In genomic region chr5:66987949-66988838, GRCh38 we compare ENCODE assay signal across 8 cellular contexts.
DNase-seq lines count a peak whose midpoint lies in the region; ATAC-seq and TF ChIP-seq lines count a peak whose summit lies in the region.

No MANE protein-coding gene starts in this region.

- H4K20me1 ChIP-seq in OCI-LY7 (ENCODE audit: insufficient read depth, low read length) = no peaks in the 10 kb centered on the region

- H3K4me1 ChIP-seq in OCI-LY7 (ENCODE audit: insufficient read depth, low read length, poor library complexity, severe bottlenecking) = no peaks in the 10 kb centered on the region

- no peaks in the 10 kb centered on the region for H3K36me3 Mint-ChIP-seq in stimulated activated memory B cell treated with anti-CD40 and anti-IgM and Interleukin-4, amounts not matched to agents 10 μg/mL and 1 μg/mL and 100 μg/mL, for 72 hours

- no peaks in the 10 kb centered on the region for H3K9me2 ChIP-seq in OCI-LY7 (ENCODE audit: insufficient read depth, low read length)

- no TSS peak for BruUV-seq in OCI-LY7 (replicated peaks; lab: Mats Ljungman, UMichigan)

- H3K27ac ChIP-seq in OCI-LY7 (ENCODE audit: low read depth, low read length, poor library complexity, severe bottlenecking) = no peak overlapping the region

- peak; percentile 67 for ATAC-seq in HG02623 (IDR thresholded peaks at IDR 0.05; ENCODE audit: unreplicated experiment)
- ATAC-seq in stimulated activated memory B cell treated with anti-CD40 and anti-IgM and Interleukin-4, amounts not matched to agents 10 μg/mL and 1 μg/mL and 100 μg/mL, for 72 hours = no peak

- no peak overlapping the region for H3K4me2 ChIP-seq in OCI-LY7 (ENCODE audit: low read length)

- POLR2A ChIA-PET in OCI-LY7 (lab: Charles Lee) = interaction anchor here (0.7 to 1.0 kb wide), 3 partner anchors 9 to 172 kb away, joined by 3 to 4 read pairs (median 3); no protein-coding TSS in a partner anchor

- no peaks in the 10 kb centered on the region for H3K27me3 Mint-ChIP-seq in stimulated activated memory B cell treated with anti-CD40 and anti-IgM and Interleukin-4, amounts not matched to agents 10 μg/mL and 1 μg/mL and 100 μg/mL, for 72 hours

- peak; percentile 89 for TF ChIP-seq CTCF in OCI-LY7 (conservative IDR thresholded peaks at IDR 0.05; ENCODE audit: low read length)

- intact Hi-C loops in OCI-LY7 (cut with micrococcal nuclease; ENCODE audit: unreplicated experiment) = loop anchor here (1.0 to 5.0 kb wide), 2 partner anchors 169 to 221 kb away; no protein-coding TSS in a partner anchor

- no peaks in the 10 kb centered on the region for H3K79me2 ChIP-seq in OCI-LY7 (ENCODE audit: insufficient read depth, low read depth, low read length)

- CTCF ChIA-PET in OCI-LY7 (lab: Charles Lee; ENCODE audit: unreplicated experiment) = interaction anchor here (0.8 kb wide), 1 partner anchor 16 kb away, joined by 3 read pairs; no protein-coding TSS in a partner anchor

- H3K36me3 ChIP-seq in OCI-LY7 (ENCODE audit: insufficient read depth, low read length) = no peaks in the 10 kb centered on the region

- peaks cover 4% of the 10 kb centered on the region for H3K4me1 Mint-ChIP-seq in stimulated activated memory B cell treated with anti-CD40 and anti-IgM and Interleukin-4, amounts not matched to agents 10 μg/mL and 1 μg/mL and 100 μg/mL, for 72 hours

- H2AFZ ChIP-seq in OCI-LY7 (ENCODE audit: low read length) = no peak overlapping the region

- DNase-seq in NCI-H345 (lab: John Stamatoyannopoulos, UW) = peak; percentile 20
- DNase-seq in NCI-H345 treated with DMSO at 0.1 percent for 48 hours (lab: John Stamatoyannopoulos, UW; ENCODE audit: unreplicated experiment) = no peak
- DNase-seq in OCI-LY7 (ENCODE audit: low spot score) = peak; percentile 55
- peak; percentile 21 to 44 for DNase-seq in dermis microvascular lymphatic vessel endothelial cell (ENCODE audit: low read depth in 2 of 2)
- DNase-seq in myocyte (ENCODE audit: low read depth) = peak; percentile 48
- DNase-seq in middle frontal gyrus (ENCODE audit: extremely low spot score, low spot score) = no peak

- H3K4me3 Mint-ChIP-seq in stimulated activated memory B cell treated with anti-CD40 and anti-IgM and Interleukin-4, amounts not matched to agents 10 μg/mL and 1 μg/mL and 100 μg/mL, for 72 hours = no peak overlapping the region

- no peak overlapping the region for H3K27ac Mint-ChIP-seq in stimulated activated memory B cell treated with anti-CD40 and anti-IgM and Interleukin-4, amounts not matched to agents 10 μg/mL and 1 μg/mL and 100 μg/mL, for 72 hours

- H3K9me3 ChIP-seq in OCI-LY7 (ENCODE audit: low read length) = no peaks in the 10 kb centered on the region

- H3K4me3 ChIP-seq in OCI-LY7 (ENCODE audit: low read depth, low read length, poor library complexity, severe bottlenecking) = no peak overlapping the region

- no peaks in the 10 kb centered on the region for H3K9me3 Mint-ChIP-seq in stimulated activated memory B cell treated with anti-CD40 and anti-IgM and Interleukin-4, amounts not matched to agents 10 μg/mL and 1 μg/mL and 100 μg/mL, for 72 hours

Comparison
In these comparisons a context has a peak if more than half of its experiments do, and no peak if none do; other contexts are left out.
1. DNase-seq: peak in NCI-H345 (single experiment), OCI-LY7 (single experiment), dermis microvascular lymphatic vessel endothelial cell (2 of 2) and myocyte (single experiment); none in NCI-H345 treated with DMSO at 0.1 percent for 48 hours (single experiment) and middle frontal gyrus (single experiment).